Comparison of ENCODE assay signal across 1 cellular context in the genomic region with DNA sequence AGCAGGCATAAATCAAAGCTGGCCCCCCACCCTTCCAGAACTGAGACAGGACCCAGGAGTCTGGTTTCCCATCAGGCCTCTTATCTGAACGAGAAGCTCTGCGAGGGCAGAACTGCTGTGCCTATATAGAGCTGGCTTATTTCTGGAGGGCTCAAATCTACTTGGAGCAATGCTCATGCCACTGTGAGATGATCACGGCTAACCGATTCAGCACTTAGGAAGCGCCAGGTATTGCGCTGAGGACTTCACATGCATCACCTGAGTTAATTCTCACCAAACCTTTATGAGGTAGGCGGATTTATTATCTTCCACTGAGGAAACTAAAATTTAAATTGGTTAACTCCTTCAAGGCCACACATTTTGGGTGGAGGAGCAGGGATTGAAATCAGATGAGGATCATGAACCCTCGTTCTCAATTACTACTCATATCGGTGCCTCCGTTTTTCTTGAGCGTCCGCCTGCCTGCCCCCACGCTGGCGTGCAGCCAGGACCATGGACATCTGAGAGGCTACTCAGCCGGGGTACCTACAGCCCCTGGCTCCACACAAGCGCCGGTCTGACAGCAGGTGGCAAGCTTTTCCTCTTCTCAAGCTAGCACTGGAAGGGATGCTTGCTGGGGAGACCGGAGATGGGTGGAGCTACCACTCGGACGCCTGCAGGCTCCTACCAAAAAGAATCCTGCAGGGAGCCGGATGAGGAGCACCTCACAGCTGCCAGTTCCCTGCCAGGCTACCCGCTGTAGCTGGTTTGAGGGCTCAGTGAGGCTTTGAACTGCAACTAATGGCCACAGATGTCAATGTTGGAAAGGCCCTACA.
TF ChIP-seq lines count a peak whose summit lies in the region.

No MANE protein-coding gene starts in this region.

TF ChIP-seq in HepG2, 621 proteins besides CTCF, POLR2A, EP300 and RAD21 (continued from another document and continues in another):
- TF ChIP-seq ZC3H4 (CRISPR knock-in tag; IDR thresholded peaks at IDR 0.05; ENCODE audit: borderline replicate concordance) (peak; percentile 90; the same call in 1 of the 2 replicates), U2AF1 (optimal IDR thresholded peaks at IDR 0.05; ENCODE audit: low read depth, low read length) (peak; percentile 77), ZNF264 (CRISPR knock-in tag; IDR thresholded peaks at IDR 0.05) (peak; percentile 43; the same call in 1 of the 2 replicates), ATF7 (IDR thresholded peaks at IDR 0.05) (no peak), ATF7 (CRISPR knock-in tag; IDR thresholded peaks at IDR 0.05) (no peak; the same call in 1 of the 2 replicates), ZNF850 (CRISPR knock-in tag; conservative IDR thresholded peaks at IDR 0.05) (no peak), ELF4 (CRISPR knock-in tag; IDR thresholded peaks at IDR 0.05; ENCODE audit: borderline replicate concordance) (peak; percentile 48; the same call in 1 of the 2 replicates), ZNF256 (CRISPR knock-in tag; conservative IDR thresholded peaks at IDR 0.05) (no peak), HNRNPLL (IDR thresholded peaks at IDR 0.05; ENCODE audit: low read depth, low read length, poor library complexity, severe bottlenecking) (no peak), MXD4 (CRISPR knock-in tag; IDR thresholded peaks at IDR 0.05) (no peak; the same call in 1 of the 2 replicates), ZNF816 (CRISPR knock-in tag; IDR thresholded peaks at IDR 0.05; ENCODE audit: borderline replicate concordance) (no peak), SNAI1 (CRISPR knock-in tag; IDR thresholded peaks at IDR 0.05; ENCODE audit: borderline replicate concordance) (0 out of 2 replicates have a peak, but pooled peaks have one; percentile 88), ZNF343 (CRISPR knock-in tag; IDR thresholded peaks at IDR 0.05) (no peak; the same call in 1 of the 2 replicates), ZNF230 (CRISPR knock-in tag; IDR thresholded peaks at IDR 0.05) (no peak; the same call in 1 of the 2 replicates), MAFK (conservative IDR thresholded peaks at IDR 0.05 in 1 of 2, IDR thresholded peaks at IDR 0.05 in 1 of 2; ENCODE audit: low read length in 2 of 2) (no peak), MATR3 (CRISPR knock-in tag; IDR thresholded peaks at IDR 0.05) (no peak), PLRG1 (conservative IDR thresholded peaks at IDR 0.05) (no peak), MXI1 (IDR thresholded peaks at IDR 0.05; ENCODE audit: borderline replicate concordance, low read depth, low read length) (peak; percentile 88; the same call in 2 of the 3 replicates), RCOR2 (CRISPR knock-in tag; IDR thresholded peaks at IDR 0.05) (peak; percentile 62), ZNF572 (CRISPR knock-in tag; IDR thresholded peaks at IDR 0.05) (0 out of 2 replicates have a peak, but pooled peaks have one; percentile 8)
- TF ChIP-seq, protein P1, sequence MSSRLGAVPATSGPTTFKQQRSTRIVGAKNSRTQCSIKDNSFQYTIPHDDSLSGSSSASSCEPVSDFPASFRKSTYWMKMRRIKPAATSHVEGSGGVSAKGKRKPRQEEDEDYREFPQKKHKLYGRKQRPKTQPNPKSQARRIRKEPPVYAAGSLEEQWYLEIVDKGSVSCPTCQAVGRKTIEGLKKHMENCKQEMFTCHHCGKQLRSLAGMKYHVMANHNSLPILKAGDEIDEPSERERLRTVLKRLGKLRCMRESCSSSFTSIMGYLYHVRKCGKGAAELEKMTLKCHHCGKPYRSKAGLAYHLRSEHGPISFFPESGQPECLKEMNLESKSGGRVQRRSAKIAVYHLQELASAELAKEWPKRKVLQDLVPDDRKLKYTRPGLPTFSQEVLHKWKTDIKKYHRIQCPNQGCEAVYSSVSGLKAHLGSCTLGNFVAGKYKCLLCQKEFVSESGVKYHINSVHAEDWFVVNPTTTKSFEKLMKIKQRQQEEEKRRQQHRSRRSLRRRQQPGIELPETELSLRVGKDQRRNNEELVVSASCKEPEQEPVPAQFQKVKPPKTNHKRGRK (CRISPR knock-in tag; IDR thresholded peaks at IDR 0.05) = no peak
- TF ChIP-seq, protein P2, sequence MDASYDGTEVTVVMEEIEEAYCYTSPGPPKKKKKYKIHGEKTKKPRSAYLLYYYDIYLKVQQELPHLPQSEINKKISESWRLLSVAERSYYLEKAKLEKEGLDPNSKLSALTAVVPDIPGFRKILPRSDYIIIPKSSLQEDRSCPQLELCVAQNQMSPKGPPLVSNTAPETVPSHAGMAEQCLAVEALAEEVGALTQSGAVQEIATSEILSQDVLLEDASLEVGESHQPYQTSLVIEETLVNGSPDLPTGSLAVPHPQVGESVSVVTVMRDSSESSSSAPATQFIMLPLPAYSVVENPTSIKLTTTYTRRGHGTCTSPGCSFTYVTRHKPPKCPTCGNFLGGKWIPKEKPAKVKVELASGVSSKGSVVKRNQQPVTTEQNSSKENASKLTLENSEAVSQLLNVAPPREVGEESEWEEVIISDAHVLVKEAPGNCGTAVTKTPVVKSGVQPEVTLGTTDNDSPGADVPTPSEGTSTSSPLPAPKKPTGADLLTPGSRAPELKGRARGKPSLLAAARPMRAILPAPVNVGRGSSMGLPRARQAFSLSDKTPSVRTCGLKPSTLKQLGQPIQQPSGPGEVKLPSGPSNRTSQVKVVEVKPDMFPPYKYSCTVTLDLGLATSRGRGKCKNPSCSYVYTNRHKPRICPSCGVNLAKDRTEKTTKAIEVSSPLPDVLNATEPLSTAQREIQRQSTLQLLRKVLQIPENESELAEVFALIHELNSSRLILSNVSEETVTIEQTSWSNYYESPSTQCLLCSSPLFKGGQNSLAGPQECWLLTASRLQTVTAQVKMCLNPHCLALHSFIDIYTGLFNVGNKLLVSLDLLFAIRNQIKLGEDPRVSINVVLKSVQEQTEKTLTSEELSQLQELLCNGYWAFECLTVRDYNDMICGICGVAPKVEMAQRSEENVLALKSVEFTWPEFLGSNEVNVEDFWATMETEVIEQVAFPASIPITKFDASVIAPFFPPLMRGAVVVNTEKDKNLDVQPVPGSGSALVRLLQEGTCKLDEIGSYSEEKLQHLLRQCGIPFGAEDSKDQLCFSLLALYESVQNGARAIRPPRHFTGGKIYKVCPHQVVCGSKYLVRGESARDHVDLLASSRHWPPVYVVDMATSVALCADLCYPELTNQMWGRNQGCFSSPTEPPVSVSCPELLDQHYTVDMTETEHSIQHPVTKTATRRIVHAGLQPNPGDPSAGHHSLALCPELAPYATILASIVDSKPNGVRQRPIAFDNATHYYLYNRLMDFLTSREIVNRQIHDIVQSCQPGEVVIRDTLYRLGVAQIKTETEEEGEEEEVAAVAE (CRISPR knock-in tag; IDR thresholded peaks at IDR 0.05; ENCODE audit: borderline replicate concordance) = peak; percentile 68; the same call in 1 of the 2 replicates
- TF ChIP-seq, protein P3, sequence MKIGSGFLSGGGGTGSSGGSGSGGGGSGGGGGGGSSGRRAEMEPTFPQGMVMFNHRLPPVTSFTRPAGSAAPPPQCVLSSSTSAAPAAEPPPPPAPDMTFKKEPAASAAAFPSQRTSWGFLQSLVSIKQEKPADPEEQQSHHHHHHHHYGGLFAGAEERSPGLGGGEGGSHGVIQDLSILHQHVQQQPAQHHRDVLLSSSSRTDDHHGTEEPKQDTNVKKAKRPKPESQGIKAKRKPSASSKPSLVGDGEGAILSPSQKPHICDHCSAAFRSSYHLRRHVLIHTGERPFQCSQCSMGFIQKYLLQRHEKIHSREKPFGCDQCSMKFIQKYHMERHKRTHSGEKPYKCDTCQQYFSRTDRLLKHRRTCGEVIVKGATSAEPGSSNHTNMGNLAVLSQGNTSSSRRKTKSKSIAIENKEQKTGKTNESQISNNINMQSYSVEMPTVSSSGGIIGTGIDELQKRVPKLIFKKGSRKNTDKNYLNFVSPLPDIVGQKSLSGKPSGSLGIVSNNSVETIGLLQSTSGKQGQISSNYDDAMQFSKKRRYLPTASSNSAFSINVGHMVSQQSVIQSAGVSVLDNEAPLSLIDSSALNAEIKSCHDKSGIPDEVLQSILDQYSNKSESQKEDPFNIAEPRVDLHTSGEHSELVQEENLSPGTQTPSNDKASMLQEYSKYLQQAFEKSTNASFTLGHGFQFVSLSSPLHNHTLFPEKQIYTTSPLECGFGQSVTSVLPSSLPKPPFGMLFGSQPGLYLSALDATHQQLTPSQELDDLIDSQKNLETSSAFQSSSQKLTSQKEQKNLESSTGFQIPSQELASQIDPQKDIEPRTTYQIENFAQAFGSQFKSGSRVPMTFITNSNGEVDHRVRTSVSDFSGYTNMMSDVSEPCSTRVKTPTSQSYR (CRISPR knock-in tag; IDR thresholded peaks at IDR 0.05; ENCODE audit: borderline replicate concordance) = peak; percentile 76; the same call in 1 of the 2 replicates
- TF ChIP-seq, protein P4, sequence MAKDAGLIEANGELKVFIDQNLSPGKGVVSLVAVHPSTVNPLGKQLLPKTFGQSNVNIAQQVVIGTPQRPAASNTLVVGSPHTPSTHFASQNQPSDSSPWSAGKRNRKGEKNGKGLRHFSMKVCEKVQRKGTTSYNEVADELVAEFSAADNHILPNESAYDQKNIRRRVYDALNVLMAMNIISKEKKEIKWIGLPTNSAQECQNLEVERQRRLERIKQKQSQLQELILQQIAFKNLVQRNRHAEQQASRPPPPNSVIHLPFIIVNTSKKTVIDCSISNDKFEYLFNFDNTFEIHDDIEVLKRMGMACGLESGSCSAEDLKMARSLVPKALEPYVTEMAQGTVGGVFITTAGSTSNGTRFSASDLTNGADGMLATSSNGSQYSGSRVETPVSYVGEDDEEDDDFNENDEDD (CRISPR knock-in tag; IDR thresholded peaks at IDR 0.05; ENCODE audit: borderline replicate concordance) = no peak; the same call in 1 of the 2 replicates
- TF ChIP-seq, protein P5, sequence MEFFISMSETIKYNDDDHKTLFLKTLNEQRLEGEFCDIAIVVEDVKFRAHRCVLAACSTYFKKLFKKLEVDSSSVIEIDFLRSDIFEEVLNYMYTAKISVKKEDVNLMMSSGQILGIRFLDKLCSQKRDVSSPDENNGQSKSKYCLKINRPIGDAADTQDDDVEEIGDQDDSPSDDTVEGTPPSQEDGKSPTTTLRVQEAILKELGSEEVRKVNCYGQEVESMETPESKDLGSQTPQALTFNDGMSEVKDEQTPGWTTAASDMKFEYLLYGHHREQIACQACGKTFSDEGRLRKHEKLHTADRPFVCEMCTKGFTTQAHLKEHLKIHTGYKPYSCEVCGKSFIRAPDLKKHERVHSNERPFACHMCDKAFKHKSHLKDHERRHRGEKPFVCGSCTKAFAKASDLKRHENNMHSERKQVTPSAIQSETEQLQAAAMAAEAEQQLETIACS (CRISPR knock-in tag; IDR thresholded peaks at IDR 0.05) = no peak
- TF ChIP-seq, protein P6, sequence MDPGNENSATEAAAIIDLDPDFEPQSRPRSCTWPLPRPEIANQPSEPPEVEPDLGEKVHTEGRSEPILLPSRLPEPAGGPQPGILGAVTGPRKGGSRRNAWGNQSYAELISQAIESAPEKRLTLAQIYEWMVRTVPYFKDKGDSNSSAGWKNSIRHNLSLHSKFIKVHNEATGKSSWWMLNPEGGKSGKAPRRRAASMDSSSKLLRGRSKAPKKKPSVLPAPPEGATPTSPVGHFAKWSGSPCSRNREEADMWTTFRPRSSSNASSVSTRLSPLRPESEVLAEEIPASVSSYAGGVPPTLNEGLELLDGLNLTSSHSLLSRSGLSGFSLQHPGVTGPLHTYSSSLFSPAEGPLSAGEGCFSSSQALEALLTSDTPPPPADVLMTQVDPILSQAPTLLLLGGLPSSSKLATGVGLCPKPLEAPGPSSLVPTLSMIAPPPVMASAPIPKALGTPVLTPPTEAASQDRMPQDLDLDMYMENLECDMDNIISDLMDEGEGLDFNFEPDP (CRISPR knock-in tag; conservative IDR thresholded peaks at IDR 0.05) = no peak
- TF ChIP-seq, protein P7, sequence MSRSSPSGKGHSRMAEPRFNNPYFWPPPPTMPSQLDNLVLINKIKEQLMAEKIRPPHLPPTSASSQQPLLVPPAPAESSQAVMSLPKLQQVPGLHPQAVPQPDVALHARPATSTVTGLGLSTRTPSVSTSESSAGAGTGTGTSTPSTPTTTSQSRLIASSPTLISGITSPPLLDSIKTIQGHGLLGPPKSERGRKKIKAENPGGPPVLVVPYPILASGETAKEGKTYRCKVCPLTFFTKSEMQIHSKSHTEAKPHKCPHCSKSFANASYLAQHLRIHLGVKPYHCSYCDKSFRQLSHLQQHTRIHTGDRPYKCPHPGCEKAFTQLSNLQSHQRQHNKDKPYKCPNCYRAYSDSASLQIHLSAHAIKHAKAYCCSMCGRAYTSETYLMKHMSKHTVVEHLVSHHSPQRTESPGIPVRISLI (CRISPR knock-in tag; IDR thresholded peaks at IDR 0.05; ENCODE audit: borderline replicate concordance) = peak; percentile 39; the same call in 1 of the 2 replicates
- TF ChIP-seq, protein P8, sequence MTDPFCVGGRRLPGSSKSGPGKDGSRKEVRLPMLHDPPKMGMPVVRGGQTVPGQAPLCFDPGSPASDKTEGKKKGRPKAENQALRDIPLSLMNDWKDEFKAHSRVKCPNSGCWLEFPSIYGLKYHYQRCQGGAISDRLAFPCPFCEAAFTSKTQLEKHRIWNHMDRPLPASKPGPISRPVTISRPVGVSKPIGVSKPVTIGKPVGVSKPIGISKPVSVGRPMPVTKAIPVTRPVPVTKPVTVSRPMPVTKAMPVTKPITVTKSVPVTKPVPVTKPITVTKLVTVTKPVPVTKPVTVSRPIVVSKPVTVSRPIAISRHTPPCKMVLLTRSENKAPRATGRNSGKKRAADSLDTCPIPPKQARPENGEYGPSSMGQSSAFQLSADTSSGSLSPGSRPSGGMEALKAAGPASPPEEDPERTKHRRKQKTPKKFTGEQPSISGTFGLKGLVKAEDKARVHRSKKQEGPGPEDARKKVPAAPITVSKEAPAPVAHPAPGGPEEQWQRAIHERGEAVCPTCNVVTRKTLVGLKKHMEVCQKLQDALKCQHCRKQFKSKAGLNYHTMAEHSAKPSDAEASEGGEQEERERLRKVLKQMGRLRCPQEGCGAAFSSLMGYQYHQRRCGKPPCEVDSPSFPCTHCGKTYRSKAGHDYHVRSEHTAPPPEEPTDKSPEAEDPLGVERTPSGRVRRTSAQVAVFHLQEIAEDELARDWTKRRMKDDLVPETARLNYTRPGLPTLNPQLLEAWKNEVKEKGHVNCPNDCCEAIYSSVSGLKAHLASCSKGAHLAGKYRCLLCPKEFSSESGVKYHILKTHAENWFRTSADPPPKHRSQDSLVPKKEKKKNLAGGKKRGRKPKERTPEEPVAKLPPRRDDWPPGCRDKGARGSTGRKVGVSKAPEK (CRISPR knock-in tag; IDR thresholded peaks at IDR 0.05; ENCODE audit: borderline replicate concordance) = no peak
- TF ChIP-seq, protein P9, sequence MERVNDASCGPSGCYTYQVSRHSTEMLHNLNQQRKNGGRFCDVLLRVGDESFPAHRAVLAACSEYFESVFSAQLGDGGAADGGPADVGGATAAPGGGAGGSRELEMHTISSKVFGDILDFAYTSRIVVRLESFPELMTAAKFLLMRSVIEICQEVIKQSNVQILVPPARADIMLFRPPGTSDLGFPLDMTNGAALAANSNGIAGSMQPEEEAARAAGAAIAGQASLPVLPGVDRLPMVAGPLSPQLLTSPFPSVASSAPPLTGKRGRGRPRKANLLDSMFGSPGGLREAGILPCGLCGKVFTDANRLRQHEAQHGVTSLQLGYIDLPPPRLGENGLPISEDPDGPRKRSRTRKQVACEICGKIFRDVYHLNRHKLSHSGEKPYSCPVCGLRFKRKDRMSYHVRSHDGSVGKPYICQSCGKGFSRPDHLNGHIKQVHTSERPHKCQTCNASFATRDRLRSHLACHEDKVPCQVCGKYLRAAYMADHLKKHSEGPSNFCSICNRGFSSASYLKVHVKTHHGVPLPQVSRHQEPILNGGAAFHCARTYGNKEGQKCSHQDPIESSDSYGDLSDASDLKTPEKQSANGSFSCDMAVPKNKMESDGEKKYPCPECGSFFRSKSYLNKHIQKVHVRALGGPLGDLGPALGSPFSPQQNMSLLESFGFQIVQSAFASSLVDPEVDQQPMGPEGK (CRISPR knock-in tag; IDR thresholded peaks at IDR 0.05) = peak; percentile 73
